9 cellular contexts compared by ENCODE assay signal in genomic region chrX:137194164-137194563, GRCh38.
DNase-seq lines count a peak whose midpoint lies in the region; ATAC-seq, FAIRE-seq and TF ChIP-seq lines count a peak whose summit lies in the region.
"Had no signal": no experiment of that assay in that cellular context is flagged by ENCODE, and none has a peak within 500 bp of the region (broad histone marks: within the 10 kb centered on the region; RNA-seq: fewer than 3 reads in every experiment).

No MANE protein-coding gene starts in this region.

- peaks cover 6% of the 10 kb centered on the region for H3K27me3 Mint-ChIP-seq in astrocyte (ENCODE audit: low read depth, unreplicated experiment)

- peak; percentile 67 for ATAC-seq in GM21825 (IDR thresholded peaks at IDR 0.05; ENCODE audit: unreplicated experiment)

- H3K4me3 ChIP-seq in astrocyte (ENCODE audit: insufficient read depth, low read depth, low read length) = no peak overlapping the region
- no peak overlapping the region for H3K4me3 ChIP-seq in ascending aorta

- H3K27ac Mint-ChIP-seq in astrocyte (ENCODE audit: unreplicated experiment) = no peak overlapping the region
- H3K27ac Mint-ChIP-seq: T-helper 1 cell treated with Interleukin-12 subunit alpha and Interleukin-12 subunit beta and Interleukin-4 antibody, amounts not matched to agents 30 μg/mL and 1 μg/mL, for 36 hours had no signal

- no peaks in the 10 kb centered on the region for H3K4me1 ChIP-seq in astrocyte (ENCODE audit: insufficient read depth, low read length)
- no peaks in the 10 kb centered on the region for H3K4me1 ChIP-seq in ascending aorta

- TF ChIP-seq CTCF in astrocyte (IDR thresholded peaks at IDR 0.05; ENCODE audit: insufficient read depth, low read depth, low read length) = peak; percentile 18
- TF ChIP-seq CTCF in ascending aorta (IDR thresholded peaks at IDR 0.05) = peak in 1 of 3 experiments; percentile 7

- H3K4me3 Mint-ChIP-seq in astrocyte (ENCODE audit: unreplicated experiment) = no peak overlapping the region
- H3K4me3 Mint-ChIP-seq: T-helper 1 cell treated with Interleukin-12 subunit alpha and Interleukin-12 subunit beta and Interleukin-4 antibody, amounts not matched to agents 30 μg/mL and 1 μg/mL, for 36 hours had no signal

- H3K9ac ChIP-seq in astrocyte (ENCODE audit: low read length) = no peak overlapping the region

- DNase-seq in ELR (ENCODE audit: low read depth) (peak; percentile 10), NCI-H2107 treated with DMSO at 0.1 percent for 48 hours (lab: John Stamatoyannopoulos, UW; ENCODE audit: unreplicated experiment) (peak; percentile 47), astrocyte (ENCODE audit: low read depth) (no peak), myocyte (ENCODE audit: low read depth) (peak; percentile 36), glomerular visceral epithelial cell (ENCODE audit: extremely low spot score) (no peak), ascending aorta (ENCODE audit: low spot score in 2 of 2) (no peak)

- FAIRE-seq in astrocyte (lab: Jason Lieb, UNC) = peak; percentile 93
- FAIRE-seq: islet of Langerhans had no signal

- H3K36me3 ChIP-seq in astrocyte (ENCODE audit: insufficient read depth, low read length) = no peaks in the 10 kb centered on the region
- H3K36me3 ChIP-seq in ascending aorta = no peaks in the 10 kb centered on the region

- no peaks in the 10 kb centered on the region for H3K4me1 Mint-ChIP-seq in astrocyte (ENCODE audit: low read depth, unreplicated experiment)

- H3K27me3 ChIP-seq in astrocyte (ENCODE audit: insufficient read depth, low read length) (no peaks in the 10 kb centered on the region), ascending aorta (no peaks in the 10 kb centered on the region)

- intact Hi-C loops in ascending aorta (cut with DNase I) = no loop called here

- H3K79me2 ChIP-seq in astrocyte (ENCODE audit: insufficient read depth, low read length) = no peaks in the 10 kb centered on the region

- H3K36me3 Mint-ChIP-seq in astrocyte (ENCODE audit: low read depth, unreplicated experiment) = no peaks in the 10 kb centered on the region

- H2AFZ ChIP-seq in astrocyte (ENCODE audit: low read depth, low read length) = no peak overlapping the region

- no peaks in the 10 kb centered on the region for H4K20me1 ChIP-seq in astrocyte (ENCODE audit: insufficient read depth, low read length)

- H3K27ac ChIP-seq in astrocyte (ENCODE audit: low read depth, low read length) (no peak overlapping the region), ascending aorta (no peak overlapping the region)

- H3K4me2 ChIP-seq in astrocyte (ENCODE audit: low read length) = no peak overlapping the region

- H3K9me3 ChIP-seq in astrocyte (ENCODE audit: insufficient read depth, low read depth, low read length) = no peaks in the 10 kb centered on the region
- H3K9me3 ChIP-seq in ascending aorta = peaks cover 0 to 6% of the 10 kb centered on the region in 2 donors

- no peaks in the 10 kb centered on the region for H3K9me3 Mint-ChIP-seq in astrocyte (ENCODE audit: unreplicated experiment)
- H3K9me3 Mint-ChIP-seq: T-helper 1 cell treated with Interleukin-12 subunit alpha and Interleukin-12 subunit beta and Interleukin-4 antibody, amounts not matched to agents 30 μg/mL and 1 μg/mL, for 36 hours had no signal

Comparison
In these comparisons a context has a peak if more than half of its experiments do, and no peak if none do; other contexts are left out.
1. DNase-seq: peak in ELR (single experiment), NCI-H2107 treated with DMSO at 0.1 percent for 48 hours (single experiment) and myocyte (single experiment); none in astrocyte (single experiment), glomerular visceral epithelial cell (single experiment) and ascending aorta (0 of 2).